ENCODE assay signal across 1 cellular context in the genomic region with DNA sequence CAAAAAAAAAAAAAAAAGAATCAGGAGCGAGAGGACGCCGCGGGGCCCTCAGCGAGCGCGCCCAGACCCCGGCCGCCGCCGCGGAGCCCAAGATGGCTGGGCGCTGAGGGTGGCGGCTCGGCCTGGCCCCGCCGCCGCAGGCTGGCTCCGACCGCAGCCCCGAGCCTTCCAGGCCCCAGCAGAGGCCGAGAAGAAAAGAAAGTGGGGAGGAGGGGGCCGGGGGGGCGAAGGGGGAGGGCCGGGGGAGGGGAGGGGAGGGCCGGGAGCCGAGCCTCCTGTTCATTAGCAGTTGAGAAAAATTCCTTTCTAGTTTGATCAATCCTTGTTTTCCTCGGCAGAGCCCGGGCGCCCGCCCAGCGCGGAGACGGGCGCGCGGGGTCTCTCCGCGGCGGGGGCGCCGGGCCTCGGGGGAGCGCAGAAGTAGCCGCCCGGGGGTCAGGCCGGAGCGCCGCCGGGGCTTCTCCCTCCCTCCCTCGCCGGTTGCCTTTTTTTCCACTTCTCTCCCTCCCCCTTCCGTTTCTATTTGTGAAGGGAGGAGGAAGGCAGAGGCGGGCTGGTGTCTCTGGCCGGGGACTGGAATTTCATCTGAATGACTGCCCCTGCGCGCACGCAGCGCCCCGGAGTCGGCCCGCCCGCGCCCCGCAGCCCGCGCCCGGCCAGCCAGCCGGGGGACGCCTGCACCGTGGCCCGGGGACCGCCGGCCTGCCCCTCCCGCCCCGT.
TF ChIP-seq lines count a peak whose summit lies in the region.

No MANE protein-coding gene starts in this region.

TF ChIP-seq in HCT116, 20 proteins besides CTCF, POLR2A, EP300 and RAD21 (continued from another document):
- TF ChIP-seq POLR2AphosphoS5 (IDR thresholded peaks at IDR 0.05; ENCODE audit: low read depth, low read length): peak; percentile 86
